ENCODE assay signal across 27 cellular contexts in the genomic region with DNA sequence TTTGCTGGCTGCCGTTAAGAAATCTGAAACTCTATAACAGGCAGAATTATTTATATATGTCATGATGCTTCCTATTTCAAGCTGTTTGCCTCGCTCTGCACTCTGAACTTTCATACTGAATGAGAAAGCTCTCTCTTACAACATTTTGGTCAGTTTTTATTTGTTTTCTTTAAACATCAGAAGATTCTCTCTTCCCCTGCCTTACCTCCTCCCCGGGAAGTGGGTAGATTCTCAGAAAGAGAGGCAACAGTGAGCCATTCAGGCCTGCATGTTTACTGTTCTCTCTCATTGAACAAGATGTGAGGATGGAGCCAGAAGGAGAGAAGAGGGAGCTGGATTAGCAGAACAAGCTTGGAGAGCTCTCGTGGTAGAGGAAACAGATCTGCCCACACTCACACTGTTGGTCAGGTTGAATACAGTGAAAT.
DNase-seq lines count a peak whose midpoint lies in the region; ATAC-seq and TF ChIP-seq lines count a peak whose summit lies in the region.
"Had no signal": no experiment of that assay in that cellular context is flagged by ENCODE, and none has a peak within 500 bp of the region (broad histone marks: within the 10 kb centered on the region; RNA-seq: fewer than 3 reads in every experiment).

No MANE protein-coding gene starts in this region.

- DNase-seq in NCI-H146 treated with DMSO at 0.1 percent for 48 hours (lab: John Stamatoyannopoulos, UW; ENCODE audit: unreplicated experiment) (peak; percentile 19), NCI-H146 (lab: John Stamatoyannopoulos, UW) (no peak), PC-3 (peak; percentile 63), fibroblast of gingiva (ENCODE audit: low read depth) (peak; percentile 78), osteocyte (ENCODE audit: extremely low spot score, unreplicated experiment) (no peak), GM19240 (ENCODE audit: insufficient read length, low spot score) (no peak)
- DNase-seq in NK-92 treated with Interleukin-12 subunit alpha and Interleukin-12 subunit beta, amount 100 ng/mL, for 24 hours (lab: John Stamatoyannopoulos, UW): no peak
- DNase-seq: activated CD4-positive, alpha-beta T cell treated with anti-CD3 and anti-CD28 coated beads, Interleukin-2, amount 10 ng/mL, durations not matched to agents 24 days and 14 days; activated CD8-positive, alpha-beta memory T cell treated with anti-CD3 and anti-CD28 coated beads, Interleukin-2, amount 10 ng/mL, durations not matched to agents 7 days and 5 days; activated naive CD4-positive, alpha-beta T cell treated with anti-CD3 and anti-CD28 coated beads, Interleukin-2, amount 10 ng/mL, durations not matched to agents 7 days and 5 days; aorta; central memory CD4-positive, alpha-beta T cell; COR-L47; foreskin keratinocyte; GF-D8; left colon; NCI-H1417 treated with DMSO at 0.1 percent for 48 hours; NCI-H2171; NCI-H526 treated with DMSO at 0.1 percent for 48 hours; RPMI8226; SK-N-SH; stimulated activated CD4-positive, alpha-beta T cell treated with anti-CD3 and anti-CD28 coated beads, Interleukin-2, amount 100 ng/mL, for 24 hours; T-helper 2 cell had no signal

- no peaks in the 10 kb centered on the region for H3K9me3 ChIP-seq in PC-3 (ENCODE audit: low read length)
- H3K9me3 ChIP-seq: neutrophil had no signal

- H3K4me1 ChIP-seq in PC-3 (ENCODE audit: insufficient read depth, low read length): peaks cover 32% of the 10 kb centered on the region

- no peaks in the 10 kb centered on the region for H4K20me1 ChIP-seq in PC-3 (ENCODE audit: low read length)

- H2AFZ ChIP-seq in PC-3 (ENCODE audit: low read length): 0 out of 2 replicates have a peak overlapping the region, but pooled peaks have one; percentile 30
- H2AFZ ChIP-seq: GM23338 had no signal

- peaks cover 21% of the 10 kb centered on the region for H3K4me1 Mint-ChIP-seq in osteocyte (ENCODE audit: unreplicated experiment)
- H3K4me1 Mint-ChIP-seq: activated CD4-positive, alpha-beta T cell treated with anti-CD3 and anti-CD28 coated beads, Interleukin-2, amount 10 ng/mL, durations not matched to agents 24 days and 14 days; activated CD8-positive, alpha-beta memory T cell treated with anti-CD3 and anti-CD28 coated beads, Interleukin-2, amount 10 ng/mL, durations not matched to agents 7 days and 5 days; GM23338 had no signal

- H3K36me3 Mint-ChIP-seq in osteocyte (ENCODE audit: unreplicated experiment): peaks cover 43% of the 10 kb centered on the region
- H3K36me3 Mint-ChIP-seq: activated CD8-positive, alpha-beta memory T cell treated with anti-CD3 and anti-CD28 coated beads, Interleukin-2, amount 10 ng/mL, durations not matched to agents 7 days and 5 days; activated naive CD4-positive, alpha-beta T cell treated with anti-CD3 and anti-CD28 coated beads, Interleukin-2, amount 10 ng/mL, durations not matched to agents 7 days and 5 days had no signal

- TF ChIP-seq CTCF in PC-3 (conservative IDR thresholded peaks at IDR 0.05; ENCODE audit: low read depth, low read length) (no peak), osteocyte (IDR thresholded peaks at IDR 0.05) (no peak)

- H3K4me3 ChIP-seq in PC-3 (ENCODE audit: low read length): peak overlapping the region; percentile 17; the same call in 1 of the 2 replicates
- H3K4me3 ChIP-seq: GM23338, skin epidermis had no signal

- intact Hi-C loops in PC-3 (cut with micrococcal nuclease): loop anchor here (10.0 kb wide), 1 partner anchor 46 kb away; no protein-coding TSS in a partner anchor

- peak overlapping the region; percentile 92 for H3K27ac Mint-ChIP-seq in osteocyte (ENCODE audit: unreplicated experiment)
- H3K27ac Mint-ChIP-seq: activated CD4-positive, alpha-beta T cell treated with anti-CD3 and anti-CD28 coated beads, Interleukin-2, amount 10 ng/mL, durations not matched to agents 24 days and 14 days; activated CD8-positive, alpha-beta memory T cell treated with anti-CD3 and anti-CD28 coated beads, Interleukin-2, amount 10 ng/mL, durations not matched to agents 7 days and 5 days; activated naive CD4-positive, alpha-beta T cell treated with anti-CD3 and anti-CD28 coated beads, Interleukin-2, amount 10 ng/mL, durations not matched to agents 7 days and 5 days; GM23338 had no signal

- no peaks in the 10 kb centered on the region for H3K27me3 ChIP-seq in PC-3 (ENCODE audit: low read length)
- H3K27me3 ChIP-seq: foreskin keratinocyte, neutrophil had no signal

- H3K9me3 Mint-ChIP-seq in osteocyte (ENCODE audit: unreplicated experiment): peaks cover 14% of the 10 kb centered on the region
- H3K9me3 Mint-ChIP-seq: activated CD4-positive, alpha-beta T cell treated with anti-CD3 and anti-CD28 coated beads, Interleukin-2, amount 10 ng/mL, durations not matched to agents 24 days and 14 days had no signal

- no TSS peak for BruUV-seq in PC-3 (replicated peaks; lab: Mats Ljungman, UMichigan)

- peak overlapping the region; percentile 70 for H3K27ac ChIP-seq in PC-3 (ENCODE audit: low read length)
- H3K27ac ChIP-seq: foreskin keratinocyte, neutrophil, skin epidermis had no signal

- CTCF ChIA-PET in PC-3 (lab: Charles Lee): no interaction called here

- POLR2A ChIA-PET in PC-3 (lab: Charles Lee; ENCODE audit: unreplicated experiment): no interaction called here

- peak overlapping the region; percentile 1 for H3K4me3 Mint-ChIP-seq in osteocyte (ENCODE audit: unreplicated experiment)
- H3K4me3 Mint-ChIP-seq: activated CD4-positive, alpha-beta T cell treated with anti-CD3 and anti-CD28 coated beads, Interleukin-2, amount 10 ng/mL, durations not matched to agents 24 days and 14 days; activated CD8-positive, alpha-beta memory T cell treated with anti-CD3 and anti-CD28 coated beads, Interleukin-2, amount 10 ng/mL, durations not matched to agents 7 days and 5 days; activated naive CD4-positive, alpha-beta T cell treated with anti-CD3 and anti-CD28 coated beads, Interleukin-2, amount 10 ng/mL, durations not matched to agents 7 days and 5 days; GM23338 had no signal

- no peaks in the 10 kb centered on the region for H3K9me2 ChIP-seq in PC-3 (replicated peaks; ENCODE audit: low read length)
- H3K9me2 ChIP-seq: SK-N-SH had no signal

- peaks cover 12% of the 10 kb centered on the region; the same call in 1 of the 2 replicates for H3K36me3 ChIP-seq in PC-3 (ENCODE audit: low read depth, low read length)
- H3K36me3 ChIP-seq: neutrophil had no signal

- H3K4me2 ChIP-seq in PC-3 (ENCODE audit: low read length): peak overlapping the region; percentile 69
- H3K4me2 ChIP-seq: GM23338, SK-N-SH had no signal

- ATAC-seq in PC-3 (peak; percentile 91), GM19463 (IDR thresholded peaks at IDR 0.05; ENCODE audit: unreplicated experiment) (no peak)
- ATAC-seq: activated CD8-positive, alpha-beta memory T cell treated with anti-CD3 and anti-CD28 coated beads, Interleukin-2, amount 10 ng/mL, durations not matched to agents 7 days and 5 days; foreskin keratinocyte; GM23338; left colon had no signal

- H3K79me2 ChIP-seq in PC-3 (ENCODE audit: low read length): no peaks in the 10 kb centered on the region

- peaks cover 7% of the 10 kb centered on the region for H3F3A ChIP-seq in PC-3 (ENCODE audit: low read length, unreplicated experiment)

- H3K9ac ChIP-seq in PC-3 (ENCODE audit: low read length): no peak overlapping the region
- H3K9ac ChIP-seq: SK-N-SH had no signal

- no peaks in the 10 kb centered on the region for H3K27me3 Mint-ChIP-seq in osteocyte (ENCODE audit: unreplicated experiment)
- H3K27me3 Mint-ChIP-seq: activated CD4-positive, alpha-beta T cell treated with anti-CD3 and anti-CD28 coated beads, Interleukin-2, amount 10 ng/mL, durations not matched to agents 24 days and 14 days; activated naive CD4-positive, alpha-beta T cell treated with anti-CD3 and anti-CD28 coated beads, Interleukin-2, amount 10 ng/mL, durations not matched to agents 7 days and 5 days had no signal

Comparison
In these comparisons a context has a peak if more than half of its experiments do, and no peak if none do; other contexts are left out.
1. DNase-seq: peak in NCI-H146 treated with DMSO at 0.1 percent for 48 hours (single experiment), PC-3 (single experiment) and fibroblast of gingiva (single experiment); none in NCI-H146 (single experiment), osteocyte (single experiment), NK-92 treated with Interleukin-12 subunit alpha and Interleukin-12 subunit beta, amount 100 ng/mL, for 24 hours (single experiment) and GM19240 (single experiment).